ENCODE assay signal across 8 cellular contexts in the genomic region with DNA sequence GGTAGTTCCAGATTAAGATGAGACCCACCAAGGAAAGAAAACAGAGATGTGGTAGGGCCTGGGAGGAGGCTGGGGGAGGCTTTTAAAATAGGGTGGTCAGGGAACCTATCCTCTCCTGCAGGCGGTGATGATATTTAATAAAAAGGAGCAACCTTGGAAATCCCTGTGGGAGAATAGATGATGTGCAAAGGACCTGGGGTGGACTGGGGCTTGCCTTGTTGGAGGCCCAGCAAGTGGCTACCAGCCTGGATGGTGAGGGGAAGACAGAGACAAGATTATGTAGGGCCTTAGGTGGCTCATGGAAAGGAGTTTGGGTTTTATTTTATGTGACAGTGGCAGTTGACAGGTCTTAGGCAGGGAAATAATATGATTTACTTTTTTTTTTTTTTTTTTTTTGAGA. TPM values are rescaled to one million over a fixed set of nuclear protein-coding genes. Genes with fewer than 3 reads are reported as not detected.
DNase-seq lines count a peak whose midpoint lies in the region; ATAC-seq and TF ChIP-seq lines count a peak whose summit lies in the region.

No MANE protein-coding gene starts in this region.

- peak overlapping the region in 9 of 10 donors; percentile 92 to 99 (median 97) for H3K4me3 Mint-ChIP-seq in naive thymus-derived CD8-positive, alpha-beta T cell

- H3K4me3 ChIP-seq in ACC112 (ENCODE audit: low read depth, low read length) (no peak overlapping the region; the same call in 1 of the 2 replicates), HUES64 (ENCODE audit: low read length) (peak overlapping the region; percentile 83; the same call in 1 of the 2 replicates), ascending aorta (peak overlapping the region in 1 of 2 donors; percentile 93)

- no peak for TF ChIP-seq CTCF in ascending aorta (IDR thresholded peaks at IDR 0.05)

- no peak for ATAC-seq in naive thymus-derived CD8-positive, alpha-beta T cell
- no peak for ATAC-seq in HG02938 (IDR thresholded peaks at IDR 0.05; ENCODE audit: unreplicated experiment)

- POLR2A ChIA-PET in naive thymus-derived CD8-positive, alpha-beta T cell (lab: Charles Lee) = interaction anchor here (1.2 to 6.0 kb wide), 6 partner anchors 9 to 346 kb away, joined by 3 to 147 read pairs (median 4); a partner anchor contains a TSS

- peak overlapping the region; percentile 94 to 100 (median 100) for H3K27ac Mint-ChIP-seq in naive thymus-derived CD8-positive, alpha-beta T cell

- H2AFZ ChIP-seq in ACC112 (ENCODE audit: low read length, unreplicated experiment) = no peak overlapping the region

- peaks cover 0 to 48% (median 4%) of the 10 kb centered on the region in 3 donors for H3K36me3 Mint-ChIP-seq in naive thymus-derived CD8-positive, alpha-beta T cell

- H3K4me1 Mint-ChIP-seq in naive thymus-derived CD8-positive, alpha-beta T cell = peaks cover 42 to 68% (median 53%) of the 10 kb centered on the region in 4 donors

- H3K27me3 Mint-ChIP-seq in naive thymus-derived CD8-positive, alpha-beta T cell = peaks cover 0 to 4% (median 0%) of the 10 kb centered on the region in 5 donors

- H3K27ac ChIP-seq in ACC112 (ENCODE audit: low read depth, low read length) (peak overlapping the region; percentile 96; the same call in 1 of the 2 replicates), HUES64 (ENCODE audit: low read depth, low read length) (no peak overlapping the region), ascending aorta (peak overlapping the region; percentile 94 to 97)

- H3K9me3 ChIP-seq in HUES64 (ENCODE audit: insufficient read depth, low read depth, low read length) = no peaks in the 10 kb centered on the region
- H3K9me3 ChIP-seq in ascending aorta = no peaks in the 10 kb centered on the region

- H3K36me3 ChIP-seq in ACC112 (ENCODE audit: insufficient read depth, low read length) (no peaks in the 10 kb centered on the region), HUES64 (ENCODE audit: insufficient read depth, low read length) (peaks cover 22% of the 10 kb centered on the region), ascending aorta (peaks cover 0 to 11% of the 10 kb centered on the region in 2 donors)

- WGBS in HUES64 = 95% methylated on average over 1 of the region's 1 CpG

- H3K27me3 ChIP-seq in ACC112 (ENCODE audit: insufficient read depth, low read length) (no peaks in the 10 kb centered on the region), HUES64 (ENCODE audit: insufficient read depth, low read length) (no peaks in the 10 kb centered on the region), ascending aorta (no peaks in the 10 kb centered on the region)

- peaks cover 17% of the 10 kb centered on the region for H3K79me2 ChIP-seq in ACC112 (ENCODE audit: control insufficient read depth, insufficient read depth, low read length, unreplicated experiment)

- DNase-seq in ascending aorta (ENCODE audit: low spot score in 2 of 2) (no peak), OCI-M1 (lab: John Stamatoyannopoulos, UW) (no peak), NCI-H2081 treated with DMSO at 0.1 percent for 48 hours (lab: John Stamatoyannopoulos, UW) (no peak), mucosa of gallbladder (ENCODE audit: low spot score) (no peak)
- no peak for DNase-seq in naive thymus-derived CD8-positive, alpha-beta T cell

- peaks cover 0 to 7% (median 0%) of the 10 kb centered on the region in 9 donors for H3K9me3 Mint-ChIP-seq in naive thymus-derived CD8-positive, alpha-beta T cell

- intact Hi-C loops in ascending aorta (cut with DNase I) = loop anchor here (2.0 to 10.0 kb wide), 5 partner anchors 73 to 347 kb away; a partner anchor contains a TSS

- peaks cover 6% of the 10 kb centered on the region for H3K4me1 ChIP-seq in ACC112 (ENCODE audit: control insufficient read depth, insufficient read depth, low read length, unreplicated experiment)
- H3K4me1 ChIP-seq in HUES64 (ENCODE audit: insufficient read depth, low read length) = no peaks in the 10 kb centered on the region
- peaks cover 3% of the 10 kb centered on the region in 2 donors for H3K4me1 ChIP-seq in ascending aorta

- no peak overlapping the region for H3K9ac ChIP-seq in HUES64 (ENCODE audit: low read depth, low read length)

RNA-seq across cellular contexts. Expression of a gene that starts 1.8 kb away (rescaled TPM):
- 37.1 TPM for polyA plus RNA-seq in HUES64 (2013, experiment 1 of 2)
- 33.0 TPM for polyA plus RNA-seq in HUES64 (2013, experiment 2 of 2)
- 19.5 TPM for total RNA-seq in ascending aorta
- 100 to 1,000 TPM; 107 to 110 TPM for total RNA-seq in naive thymus-derived CD8-positive, alpha-beta T cell
- polyA plus RNA-seq in naive thymus-derived CD8-positive, alpha-beta T cell = 10 to 100 TPM; 11.1 to 13.9 (median 11.5) TPM
- 43.7 TPM for total RNA-seq in mucosa of gallbladder
